In genomic region chr19:49554701-49555181, GRCh38 we compare ENCODE assay signal across 12 cellular contexts. TPM values are rescaled to one million over a fixed set of nuclear protein-coding genes. Genes with fewer than 3 reads are reported as not detected.
DNase-seq lines count a peak whose midpoint lies in the region; ATAC-seq, FAIRE-seq and TF ChIP-seq lines count a peak whose summit lies in the region.
"Had no signal": no experiment of that assay in that cellular context is flagged by ENCODE, and none has a peak within 500 bp of the region (broad histone marks: within the 10 kb centered on the region; RNA-seq: fewer than 3 reads in every experiment).

No MANE protein-coding gene starts in this region.

- H3K4me3 ChIP-seq in bronchial epithelial cell (ENCODE audit: low read depth, low read length) (no peak overlapping the region), uterus (no peak overlapping the region), prostate gland (no peak overlapping the region)
- H3K4me3 ChIP-seq: thoracic aorta had no signal

- DNase-seq in activated gamma-delta T cell treated with Interleukin-2 at 50 U/mL for 16 hours, result peak; percentile 48
- no peak for DNase-seq in activated gamma-delta T cell (lab: John Stamatoyannopoulos, UW)
- peak; percentile 44 for DNase-seq in bronchial epithelial cell (ENCODE audit: low read depth)
- peak; percentile 15 for DNase-seq in medulla oblongata (ENCODE audit: extremely low spot score)
- DNase-seq in uterus, result peak in 1 of 2 donors; percentile 48
- no peak for DNase-seq in prostate gland (ENCODE audit: low spot score)
- DNase-seq: ACHN, NCI-H187 had no signal

- no peaks in the 10 kb centered on the region for H3K9me3 ChIP-seq in uterus
- no peaks in the 10 kb centered on the region for H3K9me3 ChIP-seq in prostate gland
- H3K9me3 ChIP-seq: thoracic aorta had no signal

- H3K27me3 ChIP-seq in bronchial epithelial cell (ENCODE audit: control insufficient read depth, insufficient read depth, low read length) (no peaks in the 10 kb centered on the region), uterus (no peaks in the 10 kb centered on the region), prostate gland (replicated peaks; ENCODE audit: insufficient read depth) (no peaks in the 10 kb centered on the region)

- FAIRE-seq in bronchial epithelial cell (lab: Jason Lieb, UNC), result no peak
- FAIRE-seq: GM18507 had no signal

- peaks cover 17% of the 10 kb centered on the region for H3K36me3 ChIP-seq in bronchial epithelial cell (ENCODE audit: control insufficient read depth, insufficient read depth, low read length)
- H3K36me3 ChIP-seq in uterus, result no peaks in the 10 kb centered on the region
- peaks cover 8 to 10% of the 10 kb centered on the region in 2 donors for H3K36me3 ChIP-seq in prostate gland

- 77% methylated on average over 17 of the region's 17 CpGs for whole genome bisulfite sequencing in prostate gland

- TF ChIP-seq CTCF in bronchial epithelial cell (IDR thresholded peaks at IDR 0.05; ENCODE audit: insufficient read depth, low read length, severe bottlenecking), result no peak
- TF ChIP-seq CTCF in uterus (IDR thresholded peaks at IDR 0.05), result no peak
- TF ChIP-seq CTCF in prostate gland (IDR thresholded peaks at IDR 0.05), result no peak

- ATAC-seq in GM21381 (IDR thresholded peaks at IDR 0.05; ENCODE audit: unreplicated experiment), result no peak
- ATAC-seq in HG02973 (IDR thresholded peaks at IDR 0.05; ENCODE audit: unreplicated experiment), result no peak

- H3K4me1 ChIP-seq in uterus (no peaks in the 10 kb centered on the region), prostate gland (replicated peaks) (no peaks in the 10 kb centered on the region)

- TF ChIP-seq POLR2A in uterus (IDR thresholded peaks at IDR 0.05), result no peak
- TF ChIP-seq POLR2A in prostate gland (IDR thresholded peaks at IDR 0.05), result no peak

- H3K27ac ChIP-seq in uterus, result peak overlapping the region; percentile 40 to 43
- H3K27ac ChIP-seq in prostate gland, result no peak overlapping the region
- H3K27ac ChIP-seq: thoracic aorta had no signal

- intact Hi-C loops in uterus (cut with DNase I; ENCODE audit: low total_unique reads) (no loop called here), prostate gland (cut with DNase I) (no loop called here)

RNA-seq across cellular contexts. Expression of gene NOSIP, which starts 25.6 kb away (rescaled TPM):
- total RNA-seq in bronchial epithelial cell (71.1 and 78.0 TPM in 2 replicates), uterus (100 to 1,000 TPM in 1 of 4 donors, 10 to 100 TPM in 3; 29.0 to 347 (median 65.4) TPM), prostate gland (10 to 100 TPM; 62.9 to 91.7 TPM)

RNA-seq across cellular contexts. Expression of gene PRRG2, which starts 26.4 kb away (rescaled TPM):
- total RNA-seq in bronchial epithelial cell, result 4.5 and 6.3 TPM in 2 replicates
- total RNA-seq in uterus, result 1 to 10 TPM in 1 of 4 donors, under 1 TPM in 1, not detected in 2; 0.95 to 1.4 TPM
- 10 to 100 TPM in 1 of 2 donors, 1 to 10 TPM in 1; 8.1 to 22.5 TPM for total RNA-seq in prostate gland
- total RNA-seq: thoracic aorta had no signal

RNA-seq across cellular contexts. Expression of gene RCN3, which starts 26.9 kb away (rescaled TPM):
- total RNA-seq in bronchial epithelial cell (0.77 and 3.9 TPM in 2 replicates), uterus (10 to 100 TPM; 14.3 to 71.1 (median 41.4) TPM), prostate gland (10 to 100 TPM in 1 of 2 donors, 1 to 10 TPM in 1; 2.5 to 14.5 TPM)

RNA-seq across cellular contexts. Expression of gene PRR12, which starts 36.2 kb away (rescaled TPM):
- total RNA-seq in bronchial epithelial cell (0.79 and 1.9 TPM in 2 replicates), uterus (10 to 100 TPM in 2 of 4 donors, 1 to 10 TPM in 2; 2.6 to 63.1 (median 8.6) TPM), prostate gland (10 to 100 TPM; 24.0 to 41.9 TPM)

RNA-seq across cellular contexts. Expression of gene FCGRT, which starts 42.3 kb away (rescaled TPM):
- total RNA-seq in bronchial epithelial cell (13.2 and 15.7 TPM in 2 replicates), uterus (100 to 1,000 TPM; 151 to 226 (median 201) TPM), prostate gland (100 to 1,000 TPM; 140 to 153 TPM)

Comparison
In these comparisons a context has a peak if more than half of its experiments do, and no peak if none do; other contexts are left out.
1. DNase-seq: peak in activated gamma-delta T cell treated with Interleukin-2 at 50 U/mL for 16 hours (single experiment), bronchial epithelial cell (single experiment) and medulla oblongata (single experiment); none in activated gamma-delta T cell (single experiment) and prostate gland (single experiment).
2. H3K27ac ChIP-seq: peak in uterus (2 of 2); none in prostate gland (0 of 2).